In the genomic region with DNA sequence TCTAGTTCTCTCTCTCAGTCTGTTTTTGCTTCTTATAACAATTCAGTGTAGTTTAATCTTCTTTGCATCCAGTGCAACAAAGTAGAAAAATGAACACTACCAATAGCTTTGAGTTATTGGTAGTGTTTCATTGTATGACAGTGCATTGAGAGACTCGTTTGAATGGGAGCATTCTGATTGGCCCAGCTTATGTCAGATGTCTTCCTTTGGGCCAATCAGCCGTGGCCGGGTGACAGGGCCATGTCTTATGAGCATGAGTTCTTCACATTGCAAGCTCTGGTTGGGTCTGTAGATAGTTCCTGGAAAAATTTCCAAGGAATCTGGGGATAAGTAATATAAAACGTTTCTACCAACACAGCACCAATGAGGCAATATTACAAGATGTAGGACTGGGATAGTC, we compare ENCODE assay signal across 27 cellular contexts. TPM values are rescaled to one million over a fixed set of nuclear protein-coding genes. Genes with fewer than 3 reads are reported as not detected.
"Had no signal": no experiment of that assay in that cellular context is flagged by ENCODE, and none has a peak within 500 bp of the region (broad histone marks: within the 10 kb centered on the region; RNA-seq: fewer than 3 reads in every experiment).

No MANE protein-coding gene starts in this region.

- H3K27ac ChIP-seq: KMS-11, SJCRH30 had no signal

- H3K27me3 ChIP-seq: SJCRH30 had no signal

- FAIRE-seq: HepG2 had no signal

- ATAC-seq: HepG2, Panc1, Right ventricle myocardium inferior, SK-N-SH treated with all-trans-retinoic acid at 6 μM for 48 hours had no signal

- H3K36me3 ChIP-seq: SJCRH30 had no signal

- H3K4me2 ChIP-seq: KMS-11 had no signal

- H3K9me3 ChIP-seq: SJCRH30 had no signal

- H3K4me3 ChIP-seq: SJCRH30 had no signal

- H3K4me1 ChIP-seq: SJCRH30 had no signal

- DNase-seq: IMR-90, Kasumi-1, MV-4-11, NCI-H1092, NCI-H1105 treated with DMSO at 0.1 percent for 48 hours, NCI-H1417 treated with DMSO at 0.1 percent for 48 hours, NCI-H146, NCI-H1694 treated with DMSO at 0.1 percent for 48 hours, NCI-H1930, NCI-H2081, NCI-H2107, NCI-H226, NCI-H446, NCI-H510A, NCI-H524 treated with DMSO at 0.1 percent for 48 hours, NCI-H69, NCI-H774, SHP77 treated with DMSO at 0.1 percent for 48 hours, SJCRH30, T-helper 1 cell had no signal

RNA-seq across cellular contexts. Expression of a gene that starts 36.5 kb away (rescaled TPM):
- total RNA-seq: HepG2, HT-29, IMR-90, Right ventricle myocardium inferior, RPMI7951, SJCRH30 had no signal
- polyA plus RNA-seq: HepG2, IMR-90 had no signal

RNA-seq across cellular contexts. Expression of a gene that starts 42.0 kb away (rescaled TPM):
- total RNA-seq: HT-29 had no signal
